In the genomic region with DNA sequence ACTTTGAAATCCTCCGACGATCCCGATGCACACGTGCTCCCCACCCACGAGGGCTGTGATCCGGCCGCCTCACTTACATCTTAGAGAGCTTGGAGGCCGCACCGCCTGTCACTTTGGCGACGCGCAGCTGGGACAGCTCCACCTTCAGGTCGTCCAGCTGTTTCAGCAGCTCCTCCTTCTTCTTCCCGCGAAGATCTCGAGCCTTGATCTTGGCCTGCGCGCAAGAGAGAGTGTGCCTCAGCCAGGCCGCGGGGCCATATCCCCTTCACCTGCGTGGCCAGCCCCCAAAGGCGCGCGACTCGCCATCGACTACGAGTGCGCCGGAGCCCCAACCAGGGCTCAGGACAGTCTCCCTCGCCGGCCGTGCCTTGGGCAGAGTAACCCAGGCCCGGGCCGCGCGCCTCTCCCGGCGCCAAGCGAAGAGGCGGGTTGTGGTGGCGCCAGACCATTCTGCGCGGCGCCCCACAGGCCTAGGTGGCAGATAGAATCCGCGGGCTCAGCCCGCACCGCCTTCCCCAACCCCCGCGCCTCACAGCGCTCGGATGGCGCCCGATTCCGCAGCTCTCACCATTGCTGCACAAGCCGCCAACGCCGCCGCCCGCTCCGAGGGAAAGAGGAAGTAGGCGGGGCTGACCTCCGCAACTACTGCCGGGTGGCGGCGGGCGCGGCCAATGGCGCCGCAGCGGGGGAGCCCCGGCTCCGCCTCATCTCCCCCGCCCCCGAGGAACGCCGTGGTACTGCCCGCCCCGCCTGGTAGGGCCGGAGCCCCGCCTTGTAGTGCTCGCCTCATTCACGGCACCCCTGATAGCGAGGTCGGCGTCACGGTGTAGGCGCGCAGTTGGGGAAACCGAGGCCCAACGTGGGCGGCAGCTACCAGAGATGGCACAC, we compare ENCODE assay signal across 8 cellular contexts. TPM values are rescaled to one million over a fixed set of nuclear protein-coding genes. Genes with fewer than 3 reads are reported as not detected.
DNase-seq lines count a peak whose midpoint lies in the region; ATAC-seq and TF ChIP-seq lines count a peak whose summit lies in the region.

A gene (plus strand): TSS at position 789 of the 888 bp plus-strand sequence. CDS start 7,161 bp downstream, outside the sequence.
A gene (minus strand): TSS at position 616 of the 888 bp plus-strand sequence. CDS start 45 bp downstream, at position 571.

- H3K9ac ChIP-seq in fibroblast of lung (ENCODE audit: insufficient read depth, low read length) = peak within 1 kb of the TSS; percentile 98

- peak within 1 kb of the TSS; percentile 100 for H2AFZ ChIP-seq in fibroblast of lung (ENCODE audit: low read length)

- peak; percentile 97 for ATAC-seq in activated T-helper 17 cell treated with anti-CD3 and anti-CD28 coated beads, Interleukin-2, amount 50 U/mL, for 72 hours (replicated peaks)
- peak; percentile 96 to 99 (median 96) for ATAC-seq in natural killer cell

- H3K36me3 ChIP-seq in H7 (replicated peaks; ENCODE audit: control insufficient read depth, insufficient read depth, low read length) (peaks cover 38% of the 10 kb centered on the region), fibroblast of lung (ENCODE audit: control insufficient read depth, insufficient read depth, low read length) (peaks cover 36% of the 10 kb centered on the region)

- H4K20me1 ChIP-seq in fibroblast of lung (ENCODE audit: control insufficient read depth, extremely low read depth, insufficient read depth, low read length) = peaks cover 4% of the 10 kb centered on the region

- H3K27me3 ChIP-seq in H7 (ENCODE audit: control insufficient read depth, insufficient read depth, low read length) = no peaks in the 10 kb centered on the region
- no peaks in the 10 kb centered on the region for H3K27me3 ChIP-seq in fibroblast of lung (ENCODE audit: control insufficient read depth, insufficient read depth, low read length)

- H3K9me3 ChIP-seq in fibroblast of lung (ENCODE audit: control insufficient read depth, insufficient read depth, low read depth, low read length) = no peaks in the 10 kb centered on the region

- CTCF ChIA-PET in RWPE1 (lab: Yijun Ruan, JAX) = interaction anchor here (0.5 to 2.9 kb wide), 5 partner anchors 9 to 89 kb away, joined by 3 to 27 read pairs (median 4); a partner anchor contains a TSS

- POLR2A ChIA-PET in RWPE1 (lab: Yijun Ruan, JAX; ENCODE audit: low non-redundant PET) = interaction anchor here (0.6 to 1.7 kb wide), 8 partner anchors 9 to 91 kb away, joined by 3 to 14 read pairs (median 4); a partner anchor contains a TSS

- H3K36me3 Mint-ChIP-seq in activated T-helper 17 cell treated with anti-CD3 and anti-CD28 coated beads, Interleukin-2, amount 50 U/mL, for 72 hours (ENCODE audit: low read depth) = peaks cover 57% of the 10 kb centered on the region
- no peaks in the 10 kb centered on the region for H3K36me3 Mint-ChIP-seq in natural killer cell

- peak within 1 kb of the TSS; percentile 99 for H3K27ac Mint-ChIP-seq in activated T-helper 17 cell treated with anti-CD3 and anti-CD28 coated beads, Interleukin-2, amount 50 U/mL, for 72 hours
- peak within 1 kb of the TSS; percentile 92 to 93 for H3K27ac Mint-ChIP-seq in natural killer cell

- DNase-seq in ELR (ENCODE audit: low read depth) (peak; percentile 96), H7 (peak; percentile 100), LoVo (ENCODE audit: low spot score) (peak; percentile 95), RWPE1 (ENCODE audit: low spot score) (peak; percentile 100), fibroblast of lung (ENCODE audit: low read depth in 2 of 2) (peak; percentile 91 to 92), natural killer cell (peak; percentile 94)
- DNase-seq in stimulated activated naive CD4-positive, alpha-beta T cell treated with Interleukin-2 at 50 U/mL for 16 hours (lab: John Stamatoyannopoulos, UW) = peak; percentile 96

- H3K9me3 Mint-ChIP-seq in activated T-helper 17 cell treated with anti-CD3 and anti-CD28 coated beads, Interleukin-2, amount 50 U/mL, for 72 hours = no peaks in the 10 kb centered on the region
- H3K9me3 Mint-ChIP-seq in natural killer cell = no peaks in the 10 kb centered on the region

- H3K27ac ChIP-seq in RWPE1 (peak within 1 kb of the TSS; percentile 99), fibroblast of lung (ENCODE audit: insufficient read depth, low read length) (peak within 1 kb of the TSS; percentile 93)

- intact Hi-C loops in natural killer cell (cut with micrococcal nuclease) = loop anchor here (1.0 to 10.0 kb wide), 3 partner anchors 9 to 383 kb away; a partner anchor contains a TSS

- H3K4me1 Mint-ChIP-seq in activated T-helper 17 cell treated with anti-CD3 and anti-CD28 coated beads, Interleukin-2, amount 50 U/mL, for 72 hours = peaks cover 19% of the 10 kb centered on the region
- H3K4me1 Mint-ChIP-seq in natural killer cell = peaks cover 27 to 41% of the 10 kb centered on the region in 2 donors

- peak within 1 kb of the TSS; percentile 100 for H3K4me3 ChIP-seq in H7 (ENCODE audit: insufficient read depth, low read depth, low read length)
- peak within 1 kb of the TSS; percentile 87 to 99 (median 96) for H3K4me3 ChIP-seq in fibroblast of lung (replicated peaks in 1 of 4; ENCODE audit: control extremely low read depth in 1 of 4, insufficient read depth in 1 of 4, low read depth in 3 of 4, low read length in 4 of 4)

- H3K4me2 ChIP-seq in fibroblast of lung (ENCODE audit: extremely low read depth, insufficient read depth, low read length) = peak within 1 kb of the TSS; percentile 99

- H3K79me2 ChIP-seq in fibroblast of lung (ENCODE audit: control insufficient read depth, insufficient read depth, low read length) = peaks cover 36% of the 10 kb centered on the region

- H3K27me3 Mint-ChIP-seq in activated T-helper 17 cell treated with anti-CD3 and anti-CD28 coated beads, Interleukin-2, amount 50 U/mL, for 72 hours = no peaks in the 10 kb centered on the region
- no peaks in the 10 kb centered on the region for H3K27me3 Mint-ChIP-seq in natural killer cell (ENCODE audit: low read depth in 2 of 2)

- peak within 1 kb of the TSS; percentile 99 for H3K4me3 Mint-ChIP-seq in activated T-helper 17 cell treated with anti-CD3 and anti-CD28 coated beads, Interleukin-2, amount 50 U/mL, for 72 hours
- peak within 1 kb of the TSS; percentile 94 for H3K4me3 Mint-ChIP-seq in natural killer cell

- peaks cover 3% of the 10 kb centered on the region for H3K4me1 ChIP-seq in fibroblast of lung (ENCODE audit: control insufficient read depth, extremely low read depth, insufficient read depth, low read length)

- TF ChIP-seq CTCF in RWPE1 (conservative IDR thresholded peaks at IDR 0.05; ENCODE audit: low read depth) (peak; percentile 51), fibroblast of lung (conservative IDR thresholded peaks at IDR 0.05 in 1 of 2, IDR thresholded peaks at IDR 0.05 in 1 of 2; ENCODE audit: low read depth in 1 of 2, low read length in 2 of 2) (peak in 1 of 2 donors; percentile 17), natural killer cell (IDR thresholded peaks at IDR 0.05) (peak; percentile 22)

RNA-seq across cellular contexts. Expression of the first gene that starts in this region (rescaled TPM):
- 34.5 and 42.4 TPM in 2 replicates for total RNA-seq in H7 (2014; rRNA removed; shearing (Covaris generic))
- 10 to 100 TPM; 59.7 to 89.7 TPM for total RNA-seq in activated T-helper 17 cell treated with anti-CD3 and anti-CD28 coated beads, Interleukin-2, amount 50 U/mL, for 72 hours
- total RNA-seq in fibroblast of lung = 11.0 and 13.2 TPM in 2 replicates
- 48.9 and 62.2 TPM in 2 replicates for polyA plus RNA-seq in fibroblast of lung
- 41.5 and 52.6 TPM in 2 replicates for polyA plus RNA-seq in fibroblast of lung (2012)
- 3.3 and 6.5 TPM in 2 replicates for polyA minus RNA-seq in fibroblast of lung (ENCODE audit: low replicate concordance)
- 100 to 1,000 TPM; 131 to 169 (median 139) TPM for total RNA-seq in natural killer cell

RNA-seq across cellular contexts. Expression of the second gene that starts in this region (rescaled TPM):
- total RNA-seq in H7 (2014; rRNA removed; shearing (Covaris generic)) = 2,762 and 3,564 TPM in 2 replicates
- 1,000 to 10,000 TPM; 1,919 to 1,995 TPM for total RNA-seq in activated T-helper 17 cell treated with anti-CD3 and anti-CD28 coated beads, Interleukin-2, amount 50 U/mL, for 72 hours
- total RNA-seq in fibroblast of lung (1,957 and 2,451 TPM in 2 replicates), natural killer cell (100 to 1,000 TPM; 716 to 896 (median 795) TPM)
- polyA plus RNA-seq in fibroblast of lung = 1,593 and 1,989 TPM in 2 replicates
- polyA plus RNA-seq in fibroblast of lung (2012) = 2,564 and 3,355 TPM in 2 replicates
- polyA minus RNA-seq in fibroblast of lung (ENCODE audit: low replicate concordance) = 391 and 438 TPM in 2 replicates

Comparison
In these comparisons a context has a peak if more than half of its experiments do, and no peak if none do; other contexts are left out.
1. Peak in every context shown above with its lines: DNase-seq, ATAC-seq, H3K4me3 ChIP-seq and H3K27ac ChIP-seq.